ENCODE assay signal across 23 cellular contexts in the genomic region with DNA sequence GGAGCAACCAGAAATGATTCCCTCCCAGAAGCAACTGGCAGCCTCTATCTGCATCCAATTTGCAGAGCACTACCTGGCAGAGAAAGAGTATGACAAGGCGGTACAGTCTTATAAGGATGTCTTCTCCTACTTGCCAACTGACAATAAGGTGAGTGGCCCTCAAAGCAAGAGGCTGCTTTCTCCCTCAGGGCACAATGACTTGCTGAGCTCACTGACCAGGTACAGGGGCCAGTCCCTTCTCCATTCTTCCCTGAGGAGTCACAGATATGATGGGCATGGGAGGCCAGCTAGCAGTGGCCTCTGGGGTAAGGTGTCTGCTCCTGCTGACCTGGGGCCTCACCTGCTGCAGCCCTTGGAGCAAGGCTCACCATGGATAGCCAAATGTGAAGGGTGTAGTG. TPM values are rescaled to one million over a fixed set of nuclear protein-coding genes. Genes with fewer than 3 reads are reported as not detected.
A peak's percentile ranks its signal among the peaks of the same experiment; 100 is the strongest.
DNase-seq lines count a peak whose midpoint lies in the region; ATAC-seq and TF ChIP-seq lines count a peak whose summit lies in the region.
"Had no signal": no experiment of that assay in that cellular context is flagged by ENCODE, and none has a peak within 500 bp of the region (broad histone marks: within the 10 kb centered on the region; RNA-seq: fewer than 3 reads in every experiment).

No MANE protein-coding gene starts in this region.

- in situ Hi-C loops in gastrocnemius medialis (cut with MboI; ENCODE audit: low sequenced_read_pairs in 4 of 4) = no loop called here

- H3F3A ChIP-seq in PC-9 (ENCODE audit: insufficient read depth, low read depth) = peaks cover 22% of the 10 kb centered on the region

- H2AK5ac ChIP-seq in trophoblast cell (ENCODE audit: low read length) = no peak overlapping the region

- no peak overlapping the region for H4K8ac ChIP-seq in trophoblast cell (ENCODE audit: low read depth, low read length)

- no peak overlapping the region for H3K14ac ChIP-seq in trophoblast cell (ENCODE audit: low read length)

- no peak for TF ChIP-seq POLR2A in gastrocnemius medialis (IDR thresholded peaks at IDR 0.05)

- no peaks in the 10 kb centered on the region for H3K9me3 Mint-ChIP-seq in CD4-positive, alpha-beta T cell
- no peaks in the 10 kb centered on the region for H3K9me3 Mint-ChIP-seq in activated CD4-positive, alpha-beta T cell treated with anti-CD3 and anti-CD28 coated beads, Interleukin-2, amount 10 ng/mL, durations not matched to agents 7 days and 5 days
- H3K9me3 Mint-ChIP-seq: GM23338, IgD-negative memory B cell had no signal

- no peak overlapping the region for H2BK120ac ChIP-seq in trophoblast cell (ENCODE audit: insufficient read depth, low read length, poor library complexity)

- no peak overlapping the region for H2BK12ac ChIP-seq in trophoblast cell (ENCODE audit: low read length)

- no CpG with 5 or more reads among the region's 1 CpG for WGBS in trophoblast cell (ENCODE audit: extremely low coverage, insufficient coverage, insufficient read length)

- H3K4ac ChIP-seq in trophoblast cell (ENCODE audit: low read depth, low read length) = no peak overlapping the region

- no peaks in the 10 kb centered on the region for H3K9me3 ChIP-seq in CD4-positive, alpha-beta T cell (ENCODE audit: control insufficient read depth, low read length)
- no peaks in the 10 kb centered on the region for H3K9me3 ChIP-seq in PC-9 (ENCODE audit: insufficient read depth, low read depth)
- no peaks in the 10 kb centered on the region for H3K9me3 ChIP-seq in trophoblast cell (ENCODE audit: insufficient read depth, low read depth, low read length)
- no peaks in the 10 kb centered on the region for H3K9me3 ChIP-seq in gastrocnemius medialis
- H3K9me3 ChIP-seq: BLaER1, Caco-2, HAP-1, SJCRH30 had no signal

- no peak overlapping the region for H3K18ac ChIP-seq in trophoblast cell (ENCODE audit: low read length)

- H3K4me3 ChIP-seq in PC-9 (no peak overlapping the region), trophoblast cell (ENCODE audit: low read depth, low read length) (no peak overlapping the region), gastrocnemius medialis (no peak overlapping the region)
- H3K4me3 ChIP-seq: BLaER1, GM23338, HAP-1, SJCRH30 had no signal

- POLR2A ChIA-PET in CD4-positive, alpha-beta T cell (lab: Charles Lee) = no interaction called here
- POLR2A ChIA-PET in PC-9 (lab: Charles Lee; ENCODE audit: unreplicated experiment) = interaction anchor here (1.0 kb wide), 1 partner anchor 9 kb away, joined by 27 read pairs; no protein-coding TSS in a partner anchor
- POLR2A ChIA-PET in activated CD4-positive, alpha-beta T cell treated with anti-CD3 and anti-CD28 coated beads, Interleukin-2, amount 10 ng/mL, durations not matched to agents 7 days and 5 days (lab: Charles Lee) = no interaction called here

- no peak overlapping the region for H4K12ac ChIP-seq in trophoblast cell (ENCODE audit: low read depth, low read length)

- H3K9ac ChIP-seq in trophoblast cell (ENCODE audit: low read length) = no peak overlapping the region
- H3K9ac ChIP-seq: BLaER1 had no signal

- H2BK5ac ChIP-seq in trophoblast cell (ENCODE audit: low read depth, low read length, poor library complexity) = no peak overlapping the region

- H3K23ac ChIP-seq in trophoblast cell (ENCODE audit: low read length) = no peak overlapping the region

- no peak overlapping the region for H2AFZ ChIP-seq in PC-9
- H2AFZ ChIP-seq in trophoblast cell (ENCODE audit: insufficient read depth, low read length, poor library complexity) = no peak overlapping the region
- H2AFZ ChIP-seq: GM23338 had no signal

- H3K36me3 Mint-ChIP-seq in CD4-positive, alpha-beta T cell (ENCODE audit: low read depth) = no peaks in the 10 kb centered on the region
- peaks cover 3% of the 10 kb centered on the region for H3K36me3 Mint-ChIP-seq in activated CD4-positive, alpha-beta T cell treated with anti-CD3 and anti-CD28 coated beads, Interleukin-2, amount 10 ng/mL, durations not matched to agents 7 days and 5 days (ENCODE audit: low read depth)

- intact Hi-C loops in CD4-positive, alpha-beta T cell (cut with DNase I, micrococcal nuclease) = no loop called here
- intact Hi-C loops in PC-9 (cut with micrococcal nuclease; ENCODE audit: unreplicated experiment) = no loop called here
- intact Hi-C loops in gastrocnemius medialis (cut with DNase I; ENCODE audit: low total_unique reads) = no loop called here

- BruUV-seq in PC-9 (replicated peaks; lab: Mats Ljungman, UMichigan) = no TSS peak

- H3K4me1 ChIP-seq in PC-9 (replicated peaks; ENCODE audit: insufficient read depth) (peaks cover 22% of the 10 kb centered on the region), trophoblast cell (ENCODE audit: control insufficient read depth in 1 of 2, insufficient read depth in 2 of 2, low read length in 2 of 2) (peaks cover 0 to 6% of the 10 kb centered on the region in 2 experiments), gastrocnemius medialis (no peaks in the 10 kb centered on the region)
- H3K4me1 ChIP-seq: Caco-2, HAP-1, SJCRH30 had no signal

- peak in 1 of 10 experiments; percentile 8 for DNase-seq in CD4-positive, alpha-beta T cell
- DNase-seq in PC-9 (peak; percentile 40 to 88), trophoblast cell (peak; percentile 95), gastrocnemius medialis (no peak)
- no peak for DNase-seq in central memory CD4-positive, alpha-beta T cell
- no peak for DNase-seq in activated CD4-positive, alpha-beta T cell treated with anti-CD3 and anti-CD28 coated beads, Interleukin-2, amount 10 ng/mL, durations not matched to agents 7 days and 5 days
- DNase-seq: ACHN; Caco-2; CD4-positive, alpha-beta memory T cell; DMS 273 treated with DMSO at 0.1 percent for 48 hours; DMS79 treated with DMSO at 0.1 percent for 48 hours; NCI-H1105; NCI-H146; NCI-H2029 treated with DMSO at 0.1 percent for 48 hours; NCI-H226; NCI-H510A treated with DMSO at 0.1 percent for 48 hours; NCI-H748 treated with DMSO at 0.1 percent for 48 hours; SJCRH30 had no signal

- H4K20me1 ChIP-seq in PC-9 (ENCODE audit: insufficient read depth) = no peaks in the 10 kb centered on the region
- H4K20me1 ChIP-seq: BLaER1 had no signal

- H3K4me1 Mint-ChIP-seq in CD4-positive, alpha-beta T cell (ENCODE audit: low read depth) = peaks cover 12% of the 10 kb centered on the region
- H3K4me1 Mint-ChIP-seq in activated CD4-positive, alpha-beta T cell treated with anti-CD3 and anti-CD28 coated beads, Interleukin-2, amount 10 ng/mL, durations not matched to agents 7 days and 5 days = peaks cover 6% of the 10 kb centered on the region
- H3K4me1 Mint-ChIP-seq: GM23338 had no signal

- no peaks in the 10 kb centered on the region for H3K9me2 ChIP-seq in PC-9 (ENCODE audit: insufficient read depth)

- ATAC-seq in CD4-positive, alpha-beta T cell (ENCODE audit: poor library complexity) = no peak
- ATAC-seq in esophagus mucosa (peak; percentile 54), gastrocnemius medialis (no peak)
- ATAC-seq: GM23338 had no signal

- CTCF ChIA-PET in CD4-positive, alpha-beta T cell (lab: Charles Lee) = interaction anchor here (1.0 to 1.7 kb wide), 2 partner anchors 11 to 159 kb away, joined by 3 to 4 read pairs; no protein-coding TSS in a partner anchor
- CTCF ChIA-PET in PC-9 (lab: Charles Lee) = interaction anchor here (0.5 kb wide), 1 partner anchor 637 kb away, joined by 5 read pairs; a partner anchor contains a TSS
- CTCF ChIA-PET in activated CD4-positive, alpha-beta T cell treated with anti-CD3 and anti-CD28 coated beads, Interleukin-2, amount 10 ng/mL, durations not matched to agents 7 days and 5 days (lab: Charles Lee) = interaction anchor here (1.2 to 2.2 kb wide), 5 partner anchors 8 to 158 kb away, joined by 3 to 10 read pairs (median 4); no protein-coding TSS in a partner anchor

- no peak overlapping the region for H3K4me3 Mint-ChIP-seq in CD4-positive, alpha-beta T cell
- no peak overlapping the region for H3K4me3 Mint-ChIP-seq in activated CD4-positive, alpha-beta T cell treated with anti-CD3 and anti-CD28 coated beads, Interleukin-2, amount 10 ng/mL, durations not matched to agents 7 days and 5 days
- H3K4me3 Mint-ChIP-seq: GM23338, IgD-negative memory B cell had no signal

- no peak overlapping the region for H4K91ac ChIP-seq in trophoblast cell (ENCODE audit: low read depth, low read length)

- peak overlapping the region; percentile 54 for H3K27ac Mint-ChIP-seq in CD4-positive, alpha-beta T cell
- no peak overlapping the region for H3K27ac Mint-ChIP-seq in activated CD4-positive, alpha-beta T cell treated with anti-CD3 and anti-CD28 coated beads, Interleukin-2, amount 10 ng/mL, durations not matched to agents 7 days and 5 days
- H3K27ac Mint-ChIP-seq: GM23338 had no signal

- H3K36me3 ChIP-seq in PC-9 (ENCODE audit: low read depth) (no peaks in the 10 kb centered on the region), trophoblast cell (ENCODE audit: control insufficient read depth in 1 of 2, insufficient read depth in 2 of 2, low read length in 2 of 2) (peaks cover 1 to 5% of the 10 kb centered on the region in 2 experiments), gastrocnemius medialis (no peaks in the 10 kb centered on the region)
- H3K36me3 ChIP-seq: HAP-1, SJCRH30 had no signal

- H3K4me2 ChIP-seq in PC-9 (peak overlapping the region; percentile 40; the same call in 1 of the 2 replicates), trophoblast cell (ENCODE audit: low read length) (no peak overlapping the region)
- H3K4me2 ChIP-seq: GM23338 had no signal

- no peaks in the 10 kb centered on the region for H3K79me2 ChIP-seq in PC-9 (ENCODE audit: low read depth)
- no peaks in the 10 kb centered on the region for H3K79me2 ChIP-seq in trophoblast cell (ENCODE audit: control insufficient read depth, insufficient read depth, low read length, poor library complexity)

- TF ChIP-seq CTCF in CD4-positive, alpha-beta T cell (IDR thresholded peaks at IDR 0.05) = no peak
- TF ChIP-seq CTCF in PC-9 (conservative IDR thresholded peaks at IDR 0.05) (no peak), gastrocnemius medialis (IDR thresholded peaks at IDR 0.05 in 4 of 5, conservative IDR thresholded peaks at IDR 0.05 in 1 of 5) (no peak)

- H3K27ac ChIP-seq in CD4-positive, alpha-beta T cell (ENCODE audit: low read depth, low read length) = no peak overlapping the region
- H3K27ac ChIP-seq in PC-9 = peak overlapping the region; percentile 49
- H3K27ac ChIP-seq in trophoblast cell (ENCODE audit: low read depth, low read length) = no peak overlapping the region
- H3K27ac ChIP-seq in gastrocnemius medialis = no peak overlapping the region
- H3K27ac ChIP-seq: BLaER1, SJCRH30 had no signal

- H3K79me1 ChIP-seq in trophoblast cell (ENCODE audit: low read length) = no peaks in the 10 kb centered on the region

- H3K27me3 Mint-ChIP-seq in CD4-positive, alpha-beta T cell = no peaks in the 10 kb centered on the region
- no peaks in the 10 kb centered on the region for H3K27me3 Mint-ChIP-seq in activated CD4-positive, alpha-beta T cell treated with anti-CD3 and anti-CD28 coated beads, Interleukin-2, amount 10 ng/mL, durations not matched to agents 7 days and 5 days
- H3K27me3 Mint-ChIP-seq: CD4-positive, alpha-beta memory T cell; IgD-negative memory B cell had no signal

- H3K27me3 ChIP-seq in CD4-positive, alpha-beta T cell (ENCODE audit: control insufficient read depth, insufficient read depth, low read length) = no peaks in the 10 kb centered on the region
- H3K27me3 ChIP-seq in PC-9 (ENCODE audit: insufficient read depth, low read depth) (no peaks in the 10 kb centered on the region), trophoblast cell (ENCODE audit: insufficient read depth, low read length) (no peaks in the 10 kb centered on the region), gastrocnemius medialis (no peaks in the 10 kb centered on the region)
- H3K27me3 ChIP-seq: BLaER1, SJCRH30 had no signal

RNA-seq across cellular contexts. Expression of a gene that starts 20.3 kb away (rescaled TPM):
- total RNA-seq in CD4-positive, alpha-beta T cell = 100 to 1,000 TPM; 357 to 368 TPM
- total RNA-seq in PC-9 (2021) (9.2 and 10.3 TPM in 2 replicates), esophagus mucosa (15.4 TPM), gastrocnemius medialis (10 to 100 TPM; 27.5 to 66.8 (median 42.3) TPM)
- polyA plus RNA-seq in trophoblast cell (2013) = 35.6 and 35.8 TPM in 2 replicates
- total RNA-seq in activated CD4-positive, alpha-beta T cell treated with anti-CD3 and anti-CD28 coated beads, Interleukin-2, amount 10 ng/mL, durations not matched to agents 7 days and 5 days = 10 to 100 TPM; 13.4 to 13.6 TPM

RNA-seq across cellular contexts. Expression of a gene that starts 25.6 kb away (rescaled TPM):
- 1 to 10 TPM; 4.1 to 5.2 TPM for total RNA-seq in CD4-positive, alpha-beta T cell
- 9.0 and 9.5 TPM in 2 replicates for total RNA-seq in PC-9 (2021)
- total RNA-seq in esophagus mucosa = 2.3 TPM
- 1.8 and 2.1 TPM in 2 replicates for polyA plus RNA-seq in trophoblast cell (2013)
- total RNA-seq in activated CD4-positive, alpha-beta T cell treated with anti-CD3 and anti-CD28 coated beads, Interleukin-2, amount 10 ng/mL, durations not matched to agents 7 days and 5 days = 1 to 10 TPM; 3.8 to 5.1 TPM
- total RNA-seq in gastrocnemius medialis = 1 to 10 TPM in 2 of 4 donors, under 1 TPM in 2; 0.33 to 4.3 (median 1.1) TPM

RNA-seq across cellular contexts. Expression of a gene that starts 25.7 kb away (rescaled TPM):
- 10 to 100 TPM; 29.1 to 31.5 TPM for total RNA-seq in CD4-positive, alpha-beta T cell
- total RNA-seq in PC-9 (2021) = 43.4 and 44.4 TPM in 2 replicates
- 23.5 TPM for total RNA-seq in esophagus mucosa
- polyA plus RNA-seq in trophoblast cell (2013) = 19.6 and 19.9 TPM in 2 replicates
- total RNA-seq in activated CD4-positive, alpha-beta T cell treated with anti-CD3 and anti-CD28 coated beads, Interleukin-2, amount 10 ng/mL, durations not matched to agents 7 days and 5 days = 10 to 100 TPM; 31.6 to 33.7 TPM
- total RNA-seq in gastrocnemius medialis = 10 to 100 TPM; 34.3 to 81.9 (median 38.5) TPM

RNA-seq across cellular contexts. Expression of a gene that starts 59.3 kb away (rescaled TPM):
- total RNA-seq in CD4-positive, alpha-beta T cell = not detected
- total RNA-seq in PC-9 (2021) = not detected in 2 replicates
- total RNA-seq in esophagus mucosa = not detected
- polyA plus RNA-seq in trophoblast cell (2013) = 0.05 and 0.07 TPM in 2 replicates
- total RNA-seq in activated CD4-positive, alpha-beta T cell treated with anti-CD3 and anti-CD28 coated beads, Interleukin-2, amount 10 ng/mL, durations not matched to agents 7 days and 5 days = not detected
- 100 to 1,000 TPM in 2 of 4 donors, 10 to 100 TPM in 2; 52.4 to 329 (median 128) TPM for total RNA-seq in gastrocnemius medialis
- total RNA-seq: Caco-2; CD4-positive, alpha-beta memory T cell; GM23338 had no signal
- polyA plus RNA-seq: GM23338, IgD-negative memory B cell had no signal

Comparison
In these comparisons a context has a peak if more than half of its experiments do, and no peak if none do; other contexts are left out.
1. DNase-seq: peak in PC-9 (2 of 2) and trophoblast cell (2 of 2); none in central memory CD4-positive, alpha-beta T cell (single experiment), activated CD4-positive, alpha-beta T cell treated with anti-CD3 and anti-CD28 coated beads, Interleukin-2, amount 10 ng/mL, durations not matched to agents 7 days and 5 days (single experiment) and gastrocnemius medialis (0 of 2).
2. RNA of a gene that starts 20.3 kb away (total RNA-seq): 357 to 368 TPM in CD4-positive, alpha-beta T cell; 27.5 to 66.8 TPM in gastrocnemius medialis, 15.4 TPM in esophagus mucosa (single experiment), 13.4 to 13.6 TPM in activated CD4-positive, alpha-beta T cell treated with anti-CD3 and anti-CD28 coated beads, Interleukin-2, amount 10 ng/mL, durations not matched to agents 7 days and 5 days and 9.2 to 10.3 TPM in PC-9; every median in the first group is over 4 times any median in the second.